ENCODE assay signal across 1 cellular context in genomic region chr7:44105832-44106231, GRCh38.
TF ChIP-seq lines count a peak whose summit lies in the region.

No MANE protein-coding gene starts in this region.

TF ChIP-seq in K562, 482 proteins besides CTCF, POLR2A, EP300 and RAD21:
- TF ChIP-seq ETS2 (tag; IDR thresholded peaks at IDR 0.05; ENCODE audit: borderline replicate concordance, poor library complexity, severe bottlenecking) (no peak), DDX20 (tag; IDR thresholded peaks at IDR 0.05; ENCODE audit: low read depth) (no peak), RUNX1 (IDR thresholded peaks at IDR 0.05; ENCODE audit: low read depth) (no peak), FOXJ3 (CRISPR knock-in tag; IDR thresholded peaks at IDR 0.05) (no peak), TRIM24 (IDR thresholded peaks at IDR 0.05) (no peak), SPI1 (IDR thresholded peaks at IDR 0.05; ENCODE audit: borderline replicate concordance, low read depth, low read length) (peak; percentile 80)
- TF ChIP-seq, protein P1, sequence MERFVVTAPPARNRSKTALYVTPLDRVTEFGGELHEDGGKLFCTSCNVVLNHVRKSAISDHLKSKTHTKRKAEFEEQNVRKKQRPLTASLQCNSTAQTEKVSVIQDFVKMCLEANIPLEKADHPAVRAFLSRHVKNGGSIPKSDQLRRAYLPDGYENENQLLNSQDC (CRISPR knock-in tag; IDR thresholded peaks at IDR 0.05) = no peak
- TF ChIP-seq, protein P2, sequence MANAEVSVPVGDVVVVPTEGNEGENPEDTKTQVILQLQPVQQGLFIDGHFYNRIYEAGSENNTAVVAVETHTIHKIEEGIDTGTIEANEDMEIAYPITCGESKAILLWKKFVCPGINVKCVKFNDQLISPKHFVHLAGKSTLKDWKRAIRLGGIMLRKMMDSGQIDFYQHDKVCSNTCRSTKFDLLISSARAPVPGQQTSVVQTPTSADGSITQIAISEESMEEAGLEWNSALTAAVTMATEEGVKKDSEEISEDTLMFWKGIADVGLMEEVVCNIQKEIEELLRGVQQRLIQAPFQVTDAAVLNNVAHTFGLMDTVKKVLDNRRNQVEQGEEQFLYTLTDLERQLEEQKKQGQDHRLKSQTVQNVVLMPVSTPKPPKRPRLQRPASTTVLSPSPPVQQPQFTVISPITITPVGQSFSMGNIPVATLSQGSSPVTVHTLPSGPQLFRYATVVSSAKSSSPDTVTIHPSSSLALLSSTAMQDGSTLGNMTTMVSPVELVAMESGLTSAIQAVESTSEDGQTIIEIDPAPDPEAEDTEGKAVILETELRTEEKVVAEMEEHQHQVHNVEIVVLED (CRISPR knock-in tag; IDR thresholded peaks at IDR 0.05) = no peak
TF ChIP-seq in K562: peak in this region for 1.
